In genomic region chr1:92989936-92990582, GRCh38 we compare ENCODE assay signal across 11 cellular contexts. TPM values are rescaled to one million over a fixed set of nuclear protein-coding genes. Genes with fewer than 3 reads are reported as not detected.
DNase-seq lines count a peak whose midpoint lies in the region; TF ChIP-seq lines count a peak whose summit lies in the region.
"Had no signal": no experiment of that assay in that cellular context is flagged by ENCODE, and none has a peak within 500 bp of the region (broad histone marks: within the 10 kb centered on the region; RNA-seq: fewer than 3 reads in every experiment).

No MANE protein-coding gene starts in this region.

- in situ Hi-C loops in GM13976 (cut with MboI; ENCODE audit: low sequenced_read_pairs, unreplicated experiment): loop anchor here (5.0 kb wide), 1 partner anchor 133 kb away; no protein-coding TSS in a partner anchor

- H3K4me3 ChIP-seq in mesenchymal stem cell (ENCODE audit: insufficient read depth in 1 of 2, low read depth in 1 of 2, low read length in 2 of 2): no peak overlapping the region
- H3K4me3 ChIP-seq: dorsolateral prefrontal cortex had no signal

- 92% methylated on average over 4 of the region's 6 CpGs for WGBS in mesenchymal stem cell

- no peak overlapping the region for H2BK120ac ChIP-seq in mesenchymal stem cell (ENCODE audit: low read depth, low read length)

- no peak overlapping the region for H3K18ac ChIP-seq in mesenchymal stem cell (ENCODE audit: low read depth in 1 of 2, low read length in 2 of 2)

- no peak for TF ChIP-seq CTCF in nephron progenitor cell (IDR thresholded peaks at IDR 0.05)
- TF ChIP-seq CTCF in GM13976 (IDR thresholded peaks at IDR 0.05; ENCODE audit: borderline replicate concordance, control extremely low read depth, extremely low read depth, insufficient read depth, missing control alignments): no peak

- H3K4me1 Mint-ChIP-seq in nephron progenitor cell: peaks cover 3% of the 10 kb centered on the region

- no peak overlapping the region for H3K4ac ChIP-seq in mesenchymal stem cell (ENCODE audit: low read depth in 1 of 2, low read length in 2 of 2)

- H3K27ac ChIP-seq in mesenchymal stem cell (ENCODE audit: low read length, poor library complexity, severe bottlenecking): no peak overlapping the region
- H3K27ac ChIP-seq: dorsolateral prefrontal cortex had no signal

- no peak overlapping the region for H3K27ac Mint-ChIP-seq in nephron progenitor cell

- no peak overlapping the region for H4K8ac ChIP-seq in mesenchymal stem cell (ENCODE audit: low read length)

- no peak overlapping the region for H2BK15ac ChIP-seq in mesenchymal stem cell (ENCODE audit: low read depth, poor library complexity, severe bottlenecking)

- no peaks in the 10 kb centered on the region for H3K79me1 ChIP-seq in mesenchymal stem cell (replicated peaks; ENCODE audit: low read length, poor library complexity, severe bottlenecking)

- H3K9me3 Mint-ChIP-seq in nephron progenitor cell: no peaks in the 10 kb centered on the region

- H3K14ac ChIP-seq in mesenchymal stem cell (ENCODE audit: low read length in 2 of 2): no peak overlapping the region

- no peak overlapping the region for H3K4me3 Mint-ChIP-seq in nephron progenitor cell

- H2BK5ac ChIP-seq in mesenchymal stem cell (ENCODE audit: low read depth, low read length, poor library complexity, severe bottlenecking): no peak overlapping the region

- no peaks in the 10 kb centered on the region for H3K4me1 ChIP-seq in mesenchymal stem cell (ENCODE audit: control insufficient read depth, insufficient read depth, low read depth, low read length)

- H2BK12ac ChIP-seq in mesenchymal stem cell (ENCODE audit: low read length in 2 of 2): no peak overlapping the region

- no peaks in the 10 kb centered on the region for H3K9me3 ChIP-seq in mesenchymal stem cell (ENCODE audit: control insufficient read depth, low read length)

- H3K4me2 ChIP-seq in mesenchymal stem cell (ENCODE audit: low read length, poor library complexity, severe bottlenecking): no peak overlapping the region

- no peak overlapping the region for H4K91ac ChIP-seq in mesenchymal stem cell (ENCODE audit: low read length)

- H3K36me3 ChIP-seq in mesenchymal stem cell (ENCODE audit: control insufficient read depth in 1 of 2, insufficient read depth in 2 of 2, low read depth in 1 of 2, low read length in 2 of 2): no peaks in the 10 kb centered on the region

- H2AFZ ChIP-seq in mesenchymal stem cell (ENCODE audit: low read depth, low read length): no peak overlapping the region

- DNase-seq in DMS53 (lab: John Stamatoyannopoulos, UW) (peak; percentile 69), LHCN-M2 (ENCODE audit: low read depth) (peak; percentile 47), amniotic epithelial cell (ENCODE audit: low read depth) (peak; percentile 52), mesenchymal stem cell (no peak), COLO668 (lab: John Stamatoyannopoulos, UW; ENCODE audit: unreplicated experiment) (no peak), AML-193 (lab: John Stamatoyannopoulos, UW) (no peak), nephron progenitor cell (no peak), GM13976 (ENCODE audit: low spot score) (no peak)
- DNase-seq: dorsolateral prefrontal cortex, SW 1271, trophoblast cell had no signal

- H3K27me3 Mint-ChIP-seq in nephron progenitor cell (ENCODE audit: low read depth, poor library complexity): peaks cover 6% of the 10 kb centered on the region

- no peak overlapping the region for H2AK5ac ChIP-seq in mesenchymal stem cell (ENCODE audit: low read length, severe bottlenecking)

- H3K36me3 Mint-ChIP-seq in nephron progenitor cell (ENCODE audit: low read depth): no peaks in the 10 kb centered on the region

- peak overlapping the region; percentile 59 for H3K9ac ChIP-seq in mesenchymal stem cell (ENCODE audit: low read length)

- H3K23ac ChIP-seq in mesenchymal stem cell (ENCODE audit: low read length in 2 of 2): no peak overlapping the region

- H3K27me3 ChIP-seq in mesenchymal stem cell (ENCODE audit: control insufficient read depth in 1 of 2, insufficient read depth in 1 of 2, low read length in 2 of 2): no peaks in the 10 kb centered on the region
- H3K27me3 ChIP-seq: dorsolateral prefrontal cortex had no signal

RNA-seq across cellular contexts. Expression of gene DIPK1A, which starts 28.8 kb away (rescaled TPM):
- total RNA-seq in LHCN-M2 (2014; rRNA removed): 13.1 and 15.8 TPM in 2 replicates
- 8.1 TPM for polyA plus RNA-seq in LHCN-M2 (2012)
- polyA plus RNA-seq in mesenchymal stem cell (2013, experiment 1 of 2): 10.2 TPM
- 10.1 TPM for polyA plus RNA-seq in mesenchymal stem cell (2013, experiment 2 of 2)

Comparison
In these comparisons a context has a peak if more than half of its experiments do, and no peak if none do; other contexts are left out.
1. DNase-seq: peak in DMS53 (single experiment), LHCN-M2 (single experiment) and amniotic epithelial cell (single experiment); none in mesenchymal stem cell (single experiment), COLO668 (single experiment), AML-193 (0 of 2), nephron progenitor cell (single experiment) and GM13976 (single experiment).